ENCODE assay signal across 8 cellular contexts in genomic region chr7:8035647-8036518, GRCh38.
A peak's percentile ranks its signal among the peaks of the same experiment; 100 is the strongest.
DNase-seq lines count a peak whose midpoint lies in the region; ATAC-seq and TF ChIP-seq lines count a peak whose summit lies in the region.

No MANE protein-coding gene starts in this region.

- peak; percentile 81 for ATAC-seq in activated CD8-positive, alpha-beta memory T cell treated with anti-CD3 and anti-CD28 coated beads, Interleukin-2, amount 10 ng/mL, durations not matched to agents 7 days and 5 days
- ATAC-seq in natural killer cell treated with Interleukin-12 subunit alpha and Interleukin-12 subunit beta and Interleukin-15 and Interleukin-18, amount 100 ng/mL, for 72 hours = peak; percentile 82 to 90
- ATAC-seq in HG02678 (IDR thresholded peaks at IDR 0.05; ENCODE audit: unreplicated experiment) = no peak

- CTCF ChIA-PET in activated CD8-positive, alpha-beta memory T cell treated with anti-CD3 and anti-CD28 coated beads, Interleukin-2, amount 10 ng/mL, durations not matched to agents 7 days and 5 days (lab: Charles Lee) = interaction anchor here (0.8 to 3.4 kb wide), 21 partner anchors 12 to 354 kb away, joined by 3 to 18 read pairs (median 3); partner anchors contain the start of gene GLCCI1

- no peaks in the 10 kb centered on the region for H3K27me3 Mint-ChIP-seq in activated CD8-positive, alpha-beta memory T cell treated with anti-CD3 and anti-CD28 coated beads, Interleukin-2, amount 10 ng/mL, durations not matched to agents 7 days and 5 days
- no peaks in the 10 kb centered on the region for H3K27me3 Mint-ChIP-seq in natural killer cell treated with Interleukin-12 subunit alpha and Interleukin-12 subunit beta and Interleukin-15 and Interleukin-18, amount 100 ng/mL, for 72 hours

- no peak for DNase-seq in activated CD8-positive, alpha-beta memory T cell treated with anti-CD3 and anti-CD28 coated beads, Interleukin-2, amount 10 ng/mL, durations not matched to agents 7 days and 5 days
- no peak for DNase-seq in activated CD8-positive, alpha-beta memory T cell treated with anti-CD3 and anti-CD28 coated beads, Interleukin-2, amount 50 U/mL, for 48 hours
- DNase-seq in HFF-Myc (ENCODE audit: extremely low read depth, low read depth) (peak; percentile 22), NCI-H748 treated with DMSO at 0.1 percent for 48 hours (lab: John Stamatoyannopoulos, UW) (peak; percentile 5), dermis microvascular lymphatic vessel endothelial cell (ENCODE audit: low read depth in 2 of 2) (peak; percentile 10 to 52)
- DNase-seq in natural killer cell treated with Interleukin-12 subunit alpha and Interleukin-12 subunit beta and Interleukin-15 and Interleukin-18, amount 100 ng/mL, for 72 hours (ENCODE audit: low spot score) = no peak
- DNase-seq in stimulated activated naive CD4-positive, alpha-beta T cell treated with Interleukin-2 at 50 U/mL for 16 hours (lab: John Stamatoyannopoulos, UW) = no peak

- H3K9me3 Mint-ChIP-seq in activated CD8-positive, alpha-beta memory T cell treated with anti-CD3 and anti-CD28 coated beads, Interleukin-2, amount 10 ng/mL, durations not matched to agents 7 days and 5 days (ENCODE audit: low read depth) = peaks cover 3% of the 10 kb centered on the region
- no peaks in the 10 kb centered on the region for H3K9me3 Mint-ChIP-seq in natural killer cell treated with Interleukin-12 subunit alpha and Interleukin-12 subunit beta and Interleukin-15 and Interleukin-18, amount 100 ng/mL, for 72 hours

- no peak overlapping the region for H3K4me3 Mint-ChIP-seq in activated CD8-positive, alpha-beta memory T cell treated with anti-CD3 and anti-CD28 coated beads, Interleukin-2, amount 10 ng/mL, durations not matched to agents 7 days and 5 days
- no peak overlapping the region for H3K4me3 Mint-ChIP-seq in natural killer cell treated with Interleukin-12 subunit alpha and Interleukin-12 subunit beta and Interleukin-15 and Interleukin-18, amount 100 ng/mL, for 72 hours

- H3K27ac Mint-ChIP-seq in activated CD8-positive, alpha-beta memory T cell treated with anti-CD3 and anti-CD28 coated beads, Interleukin-2, amount 10 ng/mL, durations not matched to agents 7 days and 5 days = peak overlapping the region; percentile 30
- peak overlapping the region; percentile 19 to 61 for H3K27ac Mint-ChIP-seq in natural killer cell treated with Interleukin-12 subunit alpha and Interleukin-12 subunit beta and Interleukin-15 and Interleukin-18, amount 100 ng/mL, for 72 hours

- H3K4me1 Mint-ChIP-seq in activated CD8-positive, alpha-beta memory T cell treated with anti-CD3 and anti-CD28 coated beads, Interleukin-2, amount 10 ng/mL, durations not matched to agents 7 days and 5 days = peaks cover 18% of the 10 kb centered on the region
- H3K4me1 Mint-ChIP-seq in natural killer cell treated with Interleukin-12 subunit alpha and Interleukin-12 subunit beta and Interleukin-15 and Interleukin-18, amount 100 ng/mL, for 72 hours (ENCODE audit: low read depth in 2 of 2) = peaks cover 28 to 35% of the 10 kb centered on the region in 2 donors

- no peak overlapping the region for H3K4me3 ChIP-seq in HFF-Myc (replicated peaks; ENCODE audit: low read depth, low read length)

- peaks cover 37% of the 10 kb centered on the region for H3K36me3 Mint-ChIP-seq in activated CD8-positive, alpha-beta memory T cell treated with anti-CD3 and anti-CD28 coated beads, Interleukin-2, amount 10 ng/mL, durations not matched to agents 7 days and 5 days
- peaks cover 11% of the 10 kb centered on the region for H3K36me3 Mint-ChIP-seq in natural killer cell treated with Interleukin-12 subunit alpha and Interleukin-12 subunit beta and Interleukin-15 and Interleukin-18, amount 100 ng/mL, for 72 hours

- peak; percentile 60 for TF ChIP-seq CTCF in HFF-Myc (IDR thresholded peaks at IDR 0.05; ENCODE audit: low read depth, low read length, missing control alignments)

Comparison
In these comparisons a context has a peak if more than half of its experiments do, and no peak if none do; other contexts are left out.
1. DNase-seq: peak in HFF-Myc (single experiment), NCI-H748 treated with DMSO at 0.1 percent for 48 hours (single experiment) and dermis microvascular lymphatic vessel endothelial cell (2 of 2); none in activated CD8-positive, alpha-beta memory T cell treated with anti-CD3 and anti-CD28 coated beads, Interleukin-2, amount 10 ng/mL, durations not matched to agents 7 days and 5 days (single experiment), activated CD8-positive, alpha-beta memory T cell treated with anti-CD3 and anti-CD28 coated beads, Interleukin-2, amount 50 U/mL, for 48 hours (single experiment), natural killer cell treated with Interleukin-12 subunit alpha and Interleukin-12 subunit beta and Interleukin-15 and Interleukin-18, amount 100 ng/mL, for 72 hours (single experiment) and stimulated activated naive CD4-positive, alpha-beta T cell treated with Interleukin-2 at 50 U/mL for 16 hours (single experiment).